19 cellular contexts compared by ENCODE assay signal in the genomic region with DNA sequence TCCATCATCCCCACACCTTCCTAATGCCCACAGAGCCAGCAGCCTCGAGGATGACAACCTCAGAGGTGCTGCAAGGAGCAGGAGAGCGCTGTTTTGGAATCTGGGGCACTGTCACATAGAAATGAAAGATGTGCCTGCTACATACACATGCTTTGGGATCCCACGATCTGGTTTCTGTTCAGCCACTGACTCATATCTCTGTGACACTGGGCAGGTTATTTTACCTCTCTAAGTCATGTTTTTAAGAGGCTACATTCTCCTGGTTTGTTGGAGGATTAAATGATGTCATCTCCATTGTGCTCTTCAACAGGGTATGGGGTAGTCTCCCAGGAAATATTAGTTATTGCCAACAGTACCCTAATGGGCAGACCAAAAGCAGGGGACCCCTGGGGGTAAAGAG. TPM values are rescaled to one million over a fixed set of nuclear protein-coding genes. Genes with fewer than 3 reads are reported as not detected.
DNase-seq lines count a peak whose midpoint lies in the region; ATAC-seq, FAIRE-seq and TF ChIP-seq lines count a peak whose summit lies in the region.
"Had no signal": no experiment of that assay in that cellular context is flagged by ENCODE, and none has a peak within 500 bp of the region (broad histone marks: within the 10 kb centered on the region; RNA-seq: fewer than 3 reads in every experiment).

No MANE protein-coding gene starts in this region.

- H3K79me2 ChIP-seq in PC-9 (ENCODE audit: low read depth) (no peaks in the 10 kb centered on the region), H9 (ENCODE audit: insufficient read depth, low read length) (no peaks in the 10 kb centered on the region)
- H3K79me2 ChIP-seq: hepatocyte had no signal

- H3K9me2 ChIP-seq in PC-9 (ENCODE audit: insufficient read depth) = no peaks in the 10 kb centered on the region

- no peak for FAIRE-seq in bronchial epithelial cell (lab: Jason Lieb, UNC)
- FAIRE-seq: islet of Langerhans had no signal

- no CpG with 5 or more reads among the region's 3 CpGs for WGBS in H9 (ENCODE audit: extremely low coverage, insufficient read length, low lambda C conversion rate)

- H3F3A ChIP-seq in PC-9 (ENCODE audit: insufficient read depth, low read depth) = no peaks in the 10 kb centered on the region

- no peaks in the 10 kb centered on the region for H3K9me3 ChIP-seq in PC-9 (ENCODE audit: insufficient read depth, low read depth)
- no peaks in the 10 kb centered on the region for H3K9me3 ChIP-seq in H9 (ENCODE audit: control insufficient read depth, low read depth, low read length)
- H3K9me3 ChIP-seq: body of pancreas, lower lobe of right lung, tibial nerve had no signal

- intact Hi-C loops in PC-9 (cut with micrococcal nuclease; ENCODE audit: unreplicated experiment) = no loop called here

- H3K9ac ChIP-seq in H9 (ENCODE audit: extremely low read depth, insufficient read length, low read length) = no peak overlapping the region

- H3K9me3 Mint-ChIP-seq in H9 = no peaks in the 10 kb centered on the region

- H3K4me3 Mint-ChIP-seq in H9 = no peak overlapping the region

- no peak overlapping the region for H4K8ac ChIP-seq in H9 (replicated peaks; ENCODE audit: insufficient read length, low read depth, low read length)

- H3K36me3 ChIP-seq in PC-9 (ENCODE audit: low read depth) = no peaks in the 10 kb centered on the region
- H3K36me3 ChIP-seq in bronchial epithelial cell (ENCODE audit: control insufficient read depth, insufficient read depth, low read length) = no peaks in the 10 kb centered on the region
- H3K36me3 ChIP-seq: lower lobe of right lung, tibial nerve had no signal

- H3K4me3 ChIP-seq in PC-9 = no peak overlapping the region
- no peak overlapping the region for H3K4me3 ChIP-seq in bronchial epithelial cell (ENCODE audit: low read depth, low read length)
- H3K4me3 ChIP-seq: body of pancreas, hepatocyte, lower lobe of right lung, tibial nerve had no signal

- H3K4ac ChIP-seq in H9 (ENCODE audit: low read depth, low read length) = no peak overlapping the region

- H2AFZ ChIP-seq in PC-9 = 0 out of 2 replicates have a peak overlapping the region, but pooled peaks have one; percentile 34
- H2AFZ ChIP-seq in H9 (ENCODE audit: low read length) = no peak overlapping the region
- H2AFZ ChIP-seq: hepatocyte had no signal

- no peak overlapping the region for H4K5ac ChIP-seq in H9 (ENCODE audit: insufficient read length, low read depth, low read length)

- peak; percentile 15 for DNase-seq in stimulated activated CD4-positive, alpha-beta T cell treated with anti-CD3 and anti-CD28 coated beads, Interleukin-1b, Interleukin-23, amount 100 ng/mL, for 48 hours
- no peak for DNase-seq in stimulated activated CD4-positive, alpha-beta T cell treated with anti-CD3 and anti-CD28 coated beads, Interleukin-4, amount 100 ng/mL, for 4 hours
- DNase-seq in PC-9 (no peak), bronchial epithelial cell (ENCODE audit: low read depth) (peak; percentile 64), H9 (no peak), GOT3 (lab: John Stamatoyannopoulos, UW) (no peak)
- DNase-seq: body of pancreas; lower lobe of right lung; NCI-H146; NCI-H2171; NCI-H526; occipital lobe; stimulated activated naive CD4-positive, alpha-beta T cell; SW 1271 had no signal

- H3K27me3 Mint-ChIP-seq in H9 (ENCODE audit: low read depth) = no peaks in the 10 kb centered on the region

- H3K79me1 ChIP-seq in H9 (ENCODE audit: insufficient read depth, low read depth, low read length, poor library complexity, severe bottlenecking) = no peaks in the 10 kb centered on the region

- TF ChIP-seq CTCF in PC-9 (conservative IDR thresholded peaks at IDR 0.05) (no peak), bronchial epithelial cell (IDR thresholded peaks at IDR 0.05; ENCODE audit: insufficient read depth, low read length, severe bottlenecking) (no peak), H9 (conservative IDR thresholded peaks at IDR 0.05) (no peak)

- H3K4me2 ChIP-seq in PC-9 (no peak overlapping the region), H9 (ENCODE audit: insufficient read depth, insufficient read length, low read length) (no peak overlapping the region)
- H3K4me2 ChIP-seq: hepatocyte had no signal

- POLR2A ChIA-PET in PC-9 (lab: Charles Lee; ENCODE audit: unreplicated experiment) = no interaction called here

- H3K36me3 Mint-ChIP-seq in H9 (ENCODE audit: insufficient read depth in 1 of 3, low read depth in 3 of 3) = no peaks in the 10 kb centered on the region

- H3K4me1 ChIP-seq in PC-9 (replicated peaks; ENCODE audit: insufficient read depth) = peaks cover 9% of the 10 kb centered on the region; the same call in 1 of the 2 replicates
- H3K4me1 ChIP-seq in H9 (ENCODE audit: insufficient read depth, low read length) = no peaks in the 10 kb centered on the region
- H3K4me1 ChIP-seq: body of pancreas, lower lobe of right lung, tibial nerve had no signal

- BruUV-seq in PC-9 (replicated peaks; lab: Mats Ljungman, UMichigan) = no TSS peak

- H3K18ac ChIP-seq in H9 (ENCODE audit: insufficient read length, low read depth, low read length) = no peak overlapping the region

- H3K27ac ChIP-seq in PC-9 (no peak overlapping the region), H9 (ENCODE audit: insufficient read length, low read depth, low read length) (no peak overlapping the region)
- H3K27ac ChIP-seq: body of pancreas, hepatocyte, lower lobe of right lung, tibial nerve had no signal

- no peaks in the 10 kb centered on the region for H3K23me2 ChIP-seq in H9 (ENCODE audit: insufficient read length, low read depth, low read length, poor library complexity, severe bottlenecking)

- H4K20me1 ChIP-seq in PC-9 (ENCODE audit: insufficient read depth) (no peaks in the 10 kb centered on the region), H9 (ENCODE audit: control insufficient read depth, insufficient read depth, insufficient read length) (no peaks in the 10 kb centered on the region)

- CTCF ChIA-PET in PC-9 (lab: Charles Lee) = no interaction called here

- no peak overlapping the region for H2BK20ac ChIP-seq in H9 (ENCODE audit: low read depth, low read length, poor library complexity, severe bottlenecking)

- no peak overlapping the region for H4K91ac ChIP-seq in H9 (ENCODE audit: insufficient read length, low read depth, low read length)

- no peak overlapping the region for H3K56ac ChIP-seq in H9 (ENCODE audit: insufficient read length, low read depth, low read length)

- H3K23ac ChIP-seq in H9 (ENCODE audit: insufficient read length, low read depth, low read length) = no peak overlapping the region

- no peak overlapping the region for H3T11ph ChIP-seq in H9 (ENCODE audit: low read length)

- H2BK15ac ChIP-seq in H9 (ENCODE audit: low read depth, low read length) = no peak overlapping the region

- H2BK5ac ChIP-seq in H9 (ENCODE audit: insufficient read length, low read length) = no peak overlapping the region

- H3K27me3 ChIP-seq in PC-9 (ENCODE audit: insufficient read depth, low read depth) = no peaks in the 10 kb centered on the region
- H3K27me3 ChIP-seq in bronchial epithelial cell (ENCODE audit: control insufficient read depth, insufficient read depth, low read length) = no peaks in the 10 kb centered on the region
- no peaks in the 10 kb centered on the region for H3K27me3 ChIP-seq in H9 (ENCODE audit: insufficient read depth, low read length)
- H3K27me3 ChIP-seq: body of pancreas, hepatocyte, tibial nerve had no signal

- peaks cover 2 to 4% of the 10 kb centered on the region in 2 experiments; a peak in 2 of 4 replicates for H3K4me1 Mint-ChIP-seq in H9

- H2BK120ac ChIP-seq in H9 (ENCODE audit: low read depth, low read length, poor library complexity, severe bottlenecking) = no peak overlapping the region

- no peak overlapping the region for H3K14ac ChIP-seq in H9 (ENCODE audit: insufficient read depth, low read length)

- no peak overlapping the region for H2BK12ac ChIP-seq in H9 (ENCODE audit: insufficient read length, low read depth, low read length)

- H3K27ac Mint-ChIP-seq in H9 = no peak overlapping the region

- no peak overlapping the region for H2AK5ac ChIP-seq in H9 (ENCODE audit: insufficient read length, low read length)

- no peak for ATAC-seq in GM19467 (IDR thresholded peaks at IDR 0.05; ENCODE audit: unreplicated experiment)
- ATAC-seq: body of pancreas, lower lobe of right lung, Right ventricle myocardium inferior had no signal

RNA-seq across cellular contexts. Expression of a gene that starts 32.6 kb away (rescaled TPM):
- total RNA-seq in PC-9 (2021) = 33.3 and 45.8 TPM in 2 replicates
- 20.5 and 25.1 TPM in 2 replicates for total RNA-seq in bronchial epithelial cell
- total RNA-seq in H9 (2021) = 55.7 and 56.2 TPM in 2 replicates

Comparison
In these comparisons a context has a peak if more than half of its experiments do, and no peak if none do; other contexts are left out.
1. DNase-seq: peak in stimulated activated CD4-positive, alpha-beta T cell treated with anti-CD3 and anti-CD28 coated beads, Interleukin-1b, Interleukin-23, amount 100 ng/mL, for 48 hours (single experiment) and bronchial epithelial cell (single experiment); none in stimulated activated CD4-positive, alpha-beta T cell treated with anti-CD3 and anti-CD28 coated beads, Interleukin-4, amount 100 ng/mL, for 4 hours (0 of 2), PC-9 (0 of 2), H9 (single experiment) and GOT3 (single experiment).